In the genomic region with DNA sequence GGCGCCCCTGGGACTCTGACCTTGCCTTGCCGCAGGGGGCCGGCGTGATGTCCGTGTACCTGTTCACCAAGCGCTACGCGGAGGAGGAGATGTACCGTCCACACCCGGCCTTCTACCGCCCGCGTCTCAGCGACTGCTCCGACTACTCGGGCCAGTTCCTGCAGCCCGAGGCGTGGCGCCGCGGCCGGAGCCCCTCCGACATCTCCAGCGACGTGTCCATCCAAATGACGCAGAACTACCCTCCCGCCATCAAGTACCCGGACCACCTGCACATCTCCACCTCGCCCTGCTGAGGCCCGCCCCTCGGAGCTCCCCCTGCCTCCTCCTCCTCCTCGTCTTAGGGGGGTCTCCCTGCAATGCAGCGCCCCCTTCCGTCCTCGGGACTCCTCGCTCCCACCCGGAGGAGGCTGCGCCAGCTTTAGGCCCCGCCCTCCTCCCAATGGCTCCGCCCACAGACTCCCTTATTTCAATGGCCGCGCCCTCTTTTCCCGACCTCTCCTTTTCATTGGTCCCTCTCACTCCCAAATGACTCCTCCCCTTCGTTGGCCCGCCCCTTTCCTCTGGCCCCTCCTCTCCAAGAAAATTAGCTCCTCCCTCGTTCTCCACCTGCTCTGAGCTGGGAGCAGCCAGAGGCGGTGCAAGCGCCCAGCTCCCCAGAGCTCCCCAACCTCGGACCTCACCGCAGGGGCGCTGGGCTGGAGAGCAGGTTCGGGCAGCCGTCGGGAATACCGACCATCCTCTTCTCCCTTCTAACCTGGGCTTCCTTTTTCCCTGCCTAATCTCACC, we compare ENCODE assay signal across 13 cellular contexts. TPM values are rescaled to one million over a fixed set of nuclear protein-coding genes. Genes with fewer than 3 reads are reported as not detected.
DNase-seq lines count a peak whose midpoint lies in the region; ATAC-seq and TF ChIP-seq lines count a peak whose summit lies in the region.
"Had no signal": no experiment of that assay in that cellular context is flagged by ENCODE, and none has a peak within 500 bp of the region (broad histone marks: within the 10 kb centered on the region; RNA-seq: fewer than 3 reads in every experiment).

No MANE protein-coding gene starts in this region.

- H3K4me3 ChIP-seq in testis (peak overlapping the region; percentile 31 to 47), PC-9 (no peak overlapping the region), adrenal gland (no peak overlapping the region)

- TF ChIP-seq CTCF in RWPE1 (conservative IDR thresholded peaks at IDR 0.05; ENCODE audit: low read depth) (no peak), foreskin keratinocyte (conservative IDR thresholded peaks at IDR 0.05) (no peak), testis (IDR thresholded peaks at IDR 0.05) (no peak), PC-9 (conservative IDR thresholded peaks at IDR 0.05) (no peak), adrenal gland (IDR thresholded peaks at IDR 0.05) (no peak)

- H3K4me1 ChIP-seq in foreskin keratinocyte (no peaks in the 10 kb centered on the region), testis (no peaks in the 10 kb centered on the region), PC-9 (replicated peaks; ENCODE audit: insufficient read depth) (no peaks in the 10 kb centered on the region), adrenal gland (replicated peaks in 1 of 2) (no peaks in the 10 kb centered on the region)

- peak in 2 of 3 donors; percentile 4 to 8 for DNase-seq in stimulated activated CD4-positive, alpha-beta T cell treated with anti-CD3 and anti-CD28 coated beads, Interleukin-12 subunit alpha, Interleukin-12 subunit beta, amount 100 ng/mL, for 48 hours (ENCODE audit: low read depth in 2 of 3, low spot score in 1 of 3)
- no peak for DNase-seq in stimulated activated CD4-positive, alpha-beta T cell treated with anti-CD3 and anti-CD28 coated beads, Interleukin-4, amount 100 ng/mL, for 4 hours
- DNase-seq in RWPE1 (ENCODE audit: low spot score) (peak; percentile 49), foreskin keratinocyte (no peak), testis (peak; percentile 86), PC-9 (no peak), adrenal gland (no peak)
- DNase-seq: activated gamma-delta T cell; effector CD4-positive, alpha-beta T cell; NCI-H446 had no signal

- H3K9me3 ChIP-seq in testis, result no peaks in the 10 kb centered on the region
- no peaks in the 10 kb centered on the region for H3K9me3 ChIP-seq in PC-9 (ENCODE audit: insufficient read depth, low read depth)
- H3K9me3 ChIP-seq in adrenal gland (replicated peaks in 1 of 3), result no peaks in the 10 kb centered on the region

- H3K36me3 ChIP-seq in testis (ENCODE audit: low read depth, missing control alignments) (no peaks in the 10 kb centered on the region), PC-9 (ENCODE audit: low read depth) (no peaks in the 10 kb centered on the region), adrenal gland (replicated peaks in 1 of 2) (no peaks in the 10 kb centered on the region)

- no peak overlapping the region for H2AFZ ChIP-seq in PC-9

- 1 to 7% methylated on average over 27 to 55 of the region's 55 CpGs for WGBS in testis, 2 donors
- 3 to 8% (median 6%) methylated on average over 26 to 55 of the region's 55 CpGs for WGBS in adrenal gland, 4 donors

- H3K79me2 ChIP-seq in PC-9 (ENCODE audit: low read depth), result no peaks in the 10 kb centered on the region

- H3K9me2 ChIP-seq in PC-9 (ENCODE audit: insufficient read depth), result no peaks in the 10 kb centered on the region

- CTCF ChIA-PET in RWPE1 (lab: Yijun Ruan, JAX), result interaction anchor here (0.6 to 0.7 kb wide), 2 partner anchors 25 to 115 kb away, joined by 3 to 4 read pairs; no protein-coding TSS in a partner anchor
- CTCF ChIA-PET in PC-9 (lab: Charles Lee), result no interaction called here

- peak; percentile 23 for ATAC-seq in foreskin keratinocyte
- no peak for ATAC-seq in HG03460 (IDR thresholded peaks at IDR 0.05; ENCODE audit: unreplicated experiment)

- no peak overlapping the region for H3K4me2 ChIP-seq in PC-9

- no peak overlapping the region for H3K27ac ChIP-seq in RWPE1
- H3K27ac ChIP-seq in foreskin keratinocyte, result no peak overlapping the region
- no peak overlapping the region for H3K27ac ChIP-seq in testis
- H3K27ac ChIP-seq in PC-9, result no peak overlapping the region
- H3K27ac ChIP-seq in adrenal gland, result no peak overlapping the region
- H3K27ac ChIP-seq: C4-2B had no signal

- TF ChIP-seq POLR2A in testis (IDR thresholded peaks at IDR 0.05) (no peak), adrenal gland (IDR thresholded peaks at IDR 0.05) (no peak)

- POLR2A ChIA-PET in RWPE1 (lab: Yijun Ruan, JAX; ENCODE audit: low non-redundant PET) (no interaction called here), PC-9 (lab: Charles Lee; ENCODE audit: unreplicated experiment) (no interaction called here)

- no TSS peak for BruUV-seq in PC-9 (replicated peaks; lab: Mats Ljungman, UMichigan)

- intact Hi-C loops in testis (cut with DNase I; ENCODE audit: low total_unique reads), result no loop called here
- intact Hi-C loops in PC-9 (cut with micrococcal nuclease; ENCODE audit: unreplicated experiment), result no loop called here
- intact Hi-C loops in adrenal gland (cut with DNase I), result no loop called here

- H4K20me1 ChIP-seq in PC-9 (ENCODE audit: insufficient read depth), result no peaks in the 10 kb centered on the region

- no peaks in the 10 kb centered on the region for H3F3A ChIP-seq in PC-9 (ENCODE audit: insufficient read depth, low read depth)

- H3K27me3 ChIP-seq in foreskin keratinocyte, result peaks cover 14% of the 10 kb centered on the region
- H3K27me3 ChIP-seq in testis, result no peaks in the 10 kb centered on the region
- no peaks in the 10 kb centered on the region for H3K27me3 ChIP-seq in PC-9 (ENCODE audit: insufficient read depth, low read depth)
- H3K27me3 ChIP-seq in adrenal gland, result peaks cover 25% of the 10 kb centered on the region

RNA-seq across cellular contexts. Expression of a gene that starts 20.5 kb away (rescaled TPM):
- total RNA-seq in foreskin keratinocyte, result not detected in 2 replicates
- polyA plus RNA-seq in foreskin keratinocyte, result not detected in 2 replicates
- total RNA-seq in testis, result under 1 TPM; 0.62 to 0.94 TPM
- polyA plus RNA-seq in testis (ENCODE audit: insufficient read depth, low read depth, low replicate concordance), result 0.36 TPM
- 2.9 and 3.8 TPM in 2 replicates for total RNA-seq in PC-9 (2021)
- total RNA-seq in adrenal gland, result under 1 TPM in 2 of 8 donors, not detected in 6; under 0.01 to 0.04 TPM
- polyA plus RNA-seq in adrenal gland, result under 1 TPM in 2 of 3 donors, not detected in 1; under 0.01 to 0.03 TPM
- total RNA-seq: T-helper 1 cell treated with Interleukin-12 subunit alpha and Interleukin-12 subunit beta and Interleukin-4 antibody, amounts not matched to agents 30 ng/mL and 1 ng/mL, for 36 hours had no signal

RNA-seq across cellular contexts. Expression of a gene that starts 33.1 kb away (rescaled TPM):
- total RNA-seq in foreskin keratinocyte, result not detected in 2 replicates
- not detected in 2 replicates for polyA plus RNA-seq in foreskin keratinocyte
- under 1 TPM; 0.39 to 0.81 TPM for total RNA-seq in testis
- polyA plus RNA-seq in testis (ENCODE audit: insufficient read depth, low read depth, low replicate concordance), result 0.53 TPM
- total RNA-seq in PC-9 (2021), result not detected in 2 replicates
- total RNA-seq in adrenal gland, result under 1 TPM in 1 of 8 donors, not detected in 7; 0.14 TPM
- 1 to 10 TPM in 1 of 3 donors, under 1 TPM in 2; 0.09 to 1.4 (median 0.13) TPM for polyA plus RNA-seq in adrenal gland
- total RNA-seq: T-helper 1 cell treated with Interleukin-12 subunit alpha and Interleukin-12 subunit beta and Interleukin-4 antibody, amounts not matched to agents 30 ng/mL and 1 ng/mL, for 36 hours had no signal

RNA-seq across cellular contexts. Expression of a gene that starts 49.2 kb away (rescaled TPM):
- total RNA-seq in foreskin keratinocyte, result not detected in 2 replicates
- polyA plus RNA-seq in foreskin keratinocyte, result not detected in 2 replicates
- 1 to 10 TPM; 5.3 to 5.5 TPM for total RNA-seq in testis
- polyA plus RNA-seq in testis (ENCODE audit: insufficient read depth, low read depth, low replicate concordance), result 2.1 TPM
- total RNA-seq in PC-9 (2021), result 11.5 and 18.7 TPM in 2 replicates
- total RNA-seq in adrenal gland, result not detected
- polyA plus RNA-seq in adrenal gland, result not detected
- total RNA-seq: T-helper 1 cell treated with Interleukin-12 subunit alpha and Interleukin-12 subunit beta and Interleukin-4 antibody, amounts not matched to agents 30 ng/mL and 1 ng/mL, for 36 hours had no signal

Comparison
In these comparisons a context has a peak if more than half of its experiments do, and no peak if none do; other contexts are left out.
1. DNase-seq: peak in stimulated activated CD4-positive, alpha-beta T cell treated with anti-CD3 and anti-CD28 coated beads, Interleukin-12 subunit alpha, Interleukin-12 subunit beta, amount 100 ng/mL, for 48 hours (2 of 3), RWPE1 (single experiment) and testis (single experiment); none in stimulated activated CD4-positive, alpha-beta T cell treated with anti-CD3 and anti-CD28 coated beads, Interleukin-4, amount 100 ng/mL, for 4 hours (0 of 2), foreskin keratinocyte (0 of 2), PC-9 (0 of 2) and adrenal gland (0 of 7).
2. H3K4me3 ChIP-seq: peak in testis (2 of 2); none in PC-9 (single experiment) and adrenal gland (0 of 4).